Comparison of ENCODE assay signal across 18 cellular contexts in the genomic region with DNA sequence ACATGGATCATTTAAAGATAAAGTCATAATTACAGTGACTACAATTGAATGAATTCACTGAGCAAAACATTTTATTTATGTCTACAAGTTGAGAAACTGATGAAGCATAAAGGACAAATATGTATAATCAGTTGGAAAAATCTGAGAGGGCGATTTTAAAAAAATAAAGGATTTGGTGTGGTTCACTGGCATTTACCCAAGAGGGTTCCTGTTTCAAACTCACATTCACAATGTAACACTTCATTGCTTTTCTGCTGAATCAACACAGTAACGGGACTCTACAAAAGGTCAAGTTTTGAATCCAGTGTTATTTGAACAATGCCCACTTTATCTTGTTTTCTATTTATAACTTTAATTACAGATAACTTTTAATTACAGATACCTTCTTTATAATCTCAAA.
DNase-seq lines count a peak whose midpoint lies in the region; ATAC-seq and TF ChIP-seq lines count a peak whose summit lies in the region.
"Had no signal": no experiment of that assay in that cellular context is flagged by ENCODE, and none has a peak within 500 bp of the region (broad histone marks: within the 10 kb centered on the region; RNA-seq: fewer than 3 reads in every experiment).

No MANE protein-coding gene starts in this region.

- no peaks in the 10 kb centered on the region for H3K79me2 ChIP-seq in PC-3 (ENCODE audit: low read length)
- no peaks in the 10 kb centered on the region for H3K79me2 ChIP-seq in osteoblast (ENCODE audit: insufficient read depth, low read length)

- POLR2A ChIA-PET in PC-3 (lab: Charles Lee; ENCODE audit: unreplicated experiment): no interaction called here

- TF ChIP-seq CTCF in PC-3 (conservative IDR thresholded peaks at IDR 0.05; ENCODE audit: low read depth, low read length) (no peak), epithelial cell of proximal tubule (conservative IDR thresholded peaks at IDR 0.05; ENCODE audit: low read depth, low read length) (no peak), osteoblast (IDR thresholded peaks at IDR 0.05; ENCODE audit: extremely low read depth, low read depth, low read length) (no peak), Peyer's patch (IDR thresholded peaks at IDR 0.05) (no peak)

- DNase-seq in ELR (ENCODE audit: low read depth): peak; percentile 49
- peak; percentile 25 for DNase-seq in PC-3
- DNase-seq in epithelial cell of proximal tubule (ENCODE audit: low read depth): peak; percentile 56
- no peak for DNase-seq in osteoblast (ENCODE audit: insufficient read length, low spot score, missing footprints)
- DNase-seq in globus pallidus (ENCODE audit: low spot score): no peak
- DNase-seq in NCI-H2227 treated with DMSO at 0.1 percent for 48 hours (lab: John Stamatoyannopoulos, UW): no peak
- DNase-seq in Peyer's patch: no peak
- DNase-seq: activated CD4-positive, alpha-beta T cell treated with anti-CD3 and anti-CD28 coated beads, Interleukin-2, amount 50 U/mL, for 4 hours; gastrocnemius medialis; immature natural killer cell; Karpas-422; NCI-H1436 treated with DMSO at 0.1 percent for 48 hours; NCI-H748 treated with DMSO at 0.1 percent for 48 hours; ovary; stimulated activated CD4-positive, alpha-beta T cell treated with anti-CD3 and anti-CD28 coated beads, Interleukin-15, amount 100 ng/mL, for 24 hours had no signal

- H2AFZ ChIP-seq in PC-3 (ENCODE audit: low read length) (no peak overlapping the region), osteoblast (ENCODE audit: low read length) (no peak overlapping the region)

- H3K4me3 ChIP-seq in PC-3 (ENCODE audit: low read length) (no peak overlapping the region), epithelial cell of proximal tubule (ENCODE audit: low read depth, low read length) (no peak overlapping the region), osteoblast (ENCODE audit: insufficient read depth, low read length) (no peak overlapping the region), Peyer's patch (no peak overlapping the region)
- H3K4me3 ChIP-seq: ascending aorta, gastrocnemius medialis, ovary had no signal

- H3K9me2 ChIP-seq in PC-3 (replicated peaks; ENCODE audit: low read length): no peaks in the 10 kb centered on the region

- H3K4me1 ChIP-seq in PC-3 (ENCODE audit: insufficient read depth, low read length) (peaks cover 8% of the 10 kb centered on the region; the same call in 1 of the 2 replicates), osteoblast (ENCODE audit: insufficient read depth, low read length) (peaks cover 48% of the 10 kb centered on the region), Peyer's patch (no peaks in the 10 kb centered on the region)
- H3K4me1 ChIP-seq: ascending aorta had no signal

- H3K27ac ChIP-seq in PC-3 (ENCODE audit: low read length) (no peak overlapping the region), osteoblast (ENCODE audit: low read depth, low read length) (peak overlapping the region; percentile 92), Peyer's patch (no peak overlapping the region)
- H3K27ac ChIP-seq: ascending aorta, gastrocnemius medialis, HL-60, ovary had no signal

- no peak for TF ChIP-seq POLR2A in Peyer's patch (IDR thresholded peaks at IDR 0.05)

- H3K36me3 ChIP-seq in PC-3 (ENCODE audit: low read depth, low read length) (no peaks in the 10 kb centered on the region), osteoblast (ENCODE audit: insufficient read depth, low read length) (no peaks in the 10 kb centered on the region), Peyer's patch (no peaks in the 10 kb centered on the region)
- H3K36me3 ChIP-seq: ascending aorta, gastrocnemius medialis, ovary had no signal

- H3K27me3 ChIP-seq in PC-3 (ENCODE audit: low read length) (no peaks in the 10 kb centered on the region), osteoblast (ENCODE audit: insufficient read depth, low read length) (no peaks in the 10 kb centered on the region), Peyer's patch (no peaks in the 10 kb centered on the region)
- H3K27me3 ChIP-seq: ascending aorta, gastrocnemius medialis, ovary had no signal

- no TSS peak for BruUV-seq in PC-3 (replicated peaks; lab: Mats Ljungman, UMichigan)

- CTCF ChIA-PET in PC-3 (lab: Charles Lee): interaction anchor here (0.7 kb wide), 1 partner anchor 49 kb away, joined by 3 read pairs; no protein-coding TSS in a partner anchor

- intact Hi-C loops in PC-3 (cut with micrococcal nuclease): no loop called here

- no peaks in the 10 kb centered on the region for H3K9me3 ChIP-seq in PC-3 (ENCODE audit: low read length)
- no peaks in the 10 kb centered on the region for H3K9me3 ChIP-seq in osteoblast (ENCODE audit: low read depth, low read length)
- H3K9me3 ChIP-seq in Peyer's patch: no peaks in the 10 kb centered on the region
- H3K9me3 ChIP-seq: ascending aorta, gastrocnemius medialis, ovary had no signal

- H4K20me1 ChIP-seq in PC-3 (ENCODE audit: low read length) (no peaks in the 10 kb centered on the region), osteoblast (ENCODE audit: insufficient read depth, low read length) (no peaks in the 10 kb centered on the region)

- no peak overlapping the region for H3K9ac ChIP-seq in PC-3 (ENCODE audit: low read length)

- no peaks in the 10 kb centered on the region for H3F3A ChIP-seq in PC-3 (ENCODE audit: low read length, unreplicated experiment)

- ATAC-seq in PC-3 (no peak), HG03520 (IDR thresholded peaks at IDR 0.05; ENCODE audit: unreplicated experiment) (no peak)
- ATAC-seq: gastrocnemius medialis had no signal

- H3K4me2 ChIP-seq in PC-3 (ENCODE audit: low read length) (no peak overlapping the region), osteoblast (ENCODE audit: insufficient read depth, low read length) (peak overlapping the region; percentile 58)

Comparison
In these comparisons a context has a peak if more than half of its experiments do, and no peak if none do; other contexts are left out.
1. DNase-seq: peak in ELR (single experiment), PC-3 (single experiment) and epithelial cell of proximal tubule (single experiment); none in osteoblast (single experiment), globus pallidus (single experiment), NCI-H2227 treated with DMSO at 0.1 percent for 48 hours (single experiment) and Peyer's patch (0 of 3).